Comparison of ENCODE assay signal across 1 cellular context in the genomic region with DNA sequence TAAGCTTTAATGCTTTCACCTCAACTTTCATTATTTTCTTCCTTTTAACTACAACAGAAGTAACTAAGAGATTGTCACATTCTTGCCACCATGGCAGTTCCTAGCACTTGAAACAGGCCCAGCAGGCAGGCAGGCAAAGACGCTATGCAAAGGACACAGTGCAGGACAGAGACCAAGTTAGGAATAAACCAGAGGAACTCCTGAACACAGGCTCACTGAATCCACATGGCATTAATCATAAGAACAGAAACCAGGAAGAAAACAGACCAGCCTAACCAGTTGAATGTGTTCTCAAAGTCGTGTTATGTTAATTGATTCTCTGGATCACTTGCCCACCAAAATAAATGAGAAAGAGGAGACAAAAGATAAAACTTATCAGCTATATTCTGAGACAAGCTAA.
TF ChIP-seq lines count a peak whose summit lies in the region.

No MANE protein-coding gene starts in this region.

TF ChIP-seq in H1, 55 proteins besides CTCF, POLR2A, EP300 and RAD21:
- TF ChIP-seq, protein P1, sequence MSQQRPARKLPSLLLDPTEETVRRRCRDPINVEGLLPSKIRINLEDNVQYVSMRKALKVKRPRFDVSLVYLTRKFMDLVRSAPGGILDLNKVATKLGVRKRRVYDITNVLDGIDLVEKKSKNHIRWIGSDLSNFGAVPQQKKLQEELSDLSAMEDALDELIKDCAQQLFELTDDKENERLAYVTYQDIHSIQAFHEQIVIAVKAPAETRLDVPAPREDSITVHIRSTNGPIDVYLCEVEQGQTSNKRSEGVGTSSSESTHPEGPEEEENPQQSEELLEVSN (IDR thresholded peaks at IDR 0.05), result no peak
- TF ChIP-seq CBX5 (IDR thresholded peaks at IDR 0.05; ENCODE audit: low read depth, low read length) (no peak), BRCA1 (IDR thresholded peaks at IDR 0.05; ENCODE audit: low read depth, low read length) (no peak), RFX5 (IDR thresholded peaks at IDR 0.05; ENCODE audit: borderline replicate concordance, low read depth, low read length) (no peak)
- TF ChIP-seq, protein P2, sequence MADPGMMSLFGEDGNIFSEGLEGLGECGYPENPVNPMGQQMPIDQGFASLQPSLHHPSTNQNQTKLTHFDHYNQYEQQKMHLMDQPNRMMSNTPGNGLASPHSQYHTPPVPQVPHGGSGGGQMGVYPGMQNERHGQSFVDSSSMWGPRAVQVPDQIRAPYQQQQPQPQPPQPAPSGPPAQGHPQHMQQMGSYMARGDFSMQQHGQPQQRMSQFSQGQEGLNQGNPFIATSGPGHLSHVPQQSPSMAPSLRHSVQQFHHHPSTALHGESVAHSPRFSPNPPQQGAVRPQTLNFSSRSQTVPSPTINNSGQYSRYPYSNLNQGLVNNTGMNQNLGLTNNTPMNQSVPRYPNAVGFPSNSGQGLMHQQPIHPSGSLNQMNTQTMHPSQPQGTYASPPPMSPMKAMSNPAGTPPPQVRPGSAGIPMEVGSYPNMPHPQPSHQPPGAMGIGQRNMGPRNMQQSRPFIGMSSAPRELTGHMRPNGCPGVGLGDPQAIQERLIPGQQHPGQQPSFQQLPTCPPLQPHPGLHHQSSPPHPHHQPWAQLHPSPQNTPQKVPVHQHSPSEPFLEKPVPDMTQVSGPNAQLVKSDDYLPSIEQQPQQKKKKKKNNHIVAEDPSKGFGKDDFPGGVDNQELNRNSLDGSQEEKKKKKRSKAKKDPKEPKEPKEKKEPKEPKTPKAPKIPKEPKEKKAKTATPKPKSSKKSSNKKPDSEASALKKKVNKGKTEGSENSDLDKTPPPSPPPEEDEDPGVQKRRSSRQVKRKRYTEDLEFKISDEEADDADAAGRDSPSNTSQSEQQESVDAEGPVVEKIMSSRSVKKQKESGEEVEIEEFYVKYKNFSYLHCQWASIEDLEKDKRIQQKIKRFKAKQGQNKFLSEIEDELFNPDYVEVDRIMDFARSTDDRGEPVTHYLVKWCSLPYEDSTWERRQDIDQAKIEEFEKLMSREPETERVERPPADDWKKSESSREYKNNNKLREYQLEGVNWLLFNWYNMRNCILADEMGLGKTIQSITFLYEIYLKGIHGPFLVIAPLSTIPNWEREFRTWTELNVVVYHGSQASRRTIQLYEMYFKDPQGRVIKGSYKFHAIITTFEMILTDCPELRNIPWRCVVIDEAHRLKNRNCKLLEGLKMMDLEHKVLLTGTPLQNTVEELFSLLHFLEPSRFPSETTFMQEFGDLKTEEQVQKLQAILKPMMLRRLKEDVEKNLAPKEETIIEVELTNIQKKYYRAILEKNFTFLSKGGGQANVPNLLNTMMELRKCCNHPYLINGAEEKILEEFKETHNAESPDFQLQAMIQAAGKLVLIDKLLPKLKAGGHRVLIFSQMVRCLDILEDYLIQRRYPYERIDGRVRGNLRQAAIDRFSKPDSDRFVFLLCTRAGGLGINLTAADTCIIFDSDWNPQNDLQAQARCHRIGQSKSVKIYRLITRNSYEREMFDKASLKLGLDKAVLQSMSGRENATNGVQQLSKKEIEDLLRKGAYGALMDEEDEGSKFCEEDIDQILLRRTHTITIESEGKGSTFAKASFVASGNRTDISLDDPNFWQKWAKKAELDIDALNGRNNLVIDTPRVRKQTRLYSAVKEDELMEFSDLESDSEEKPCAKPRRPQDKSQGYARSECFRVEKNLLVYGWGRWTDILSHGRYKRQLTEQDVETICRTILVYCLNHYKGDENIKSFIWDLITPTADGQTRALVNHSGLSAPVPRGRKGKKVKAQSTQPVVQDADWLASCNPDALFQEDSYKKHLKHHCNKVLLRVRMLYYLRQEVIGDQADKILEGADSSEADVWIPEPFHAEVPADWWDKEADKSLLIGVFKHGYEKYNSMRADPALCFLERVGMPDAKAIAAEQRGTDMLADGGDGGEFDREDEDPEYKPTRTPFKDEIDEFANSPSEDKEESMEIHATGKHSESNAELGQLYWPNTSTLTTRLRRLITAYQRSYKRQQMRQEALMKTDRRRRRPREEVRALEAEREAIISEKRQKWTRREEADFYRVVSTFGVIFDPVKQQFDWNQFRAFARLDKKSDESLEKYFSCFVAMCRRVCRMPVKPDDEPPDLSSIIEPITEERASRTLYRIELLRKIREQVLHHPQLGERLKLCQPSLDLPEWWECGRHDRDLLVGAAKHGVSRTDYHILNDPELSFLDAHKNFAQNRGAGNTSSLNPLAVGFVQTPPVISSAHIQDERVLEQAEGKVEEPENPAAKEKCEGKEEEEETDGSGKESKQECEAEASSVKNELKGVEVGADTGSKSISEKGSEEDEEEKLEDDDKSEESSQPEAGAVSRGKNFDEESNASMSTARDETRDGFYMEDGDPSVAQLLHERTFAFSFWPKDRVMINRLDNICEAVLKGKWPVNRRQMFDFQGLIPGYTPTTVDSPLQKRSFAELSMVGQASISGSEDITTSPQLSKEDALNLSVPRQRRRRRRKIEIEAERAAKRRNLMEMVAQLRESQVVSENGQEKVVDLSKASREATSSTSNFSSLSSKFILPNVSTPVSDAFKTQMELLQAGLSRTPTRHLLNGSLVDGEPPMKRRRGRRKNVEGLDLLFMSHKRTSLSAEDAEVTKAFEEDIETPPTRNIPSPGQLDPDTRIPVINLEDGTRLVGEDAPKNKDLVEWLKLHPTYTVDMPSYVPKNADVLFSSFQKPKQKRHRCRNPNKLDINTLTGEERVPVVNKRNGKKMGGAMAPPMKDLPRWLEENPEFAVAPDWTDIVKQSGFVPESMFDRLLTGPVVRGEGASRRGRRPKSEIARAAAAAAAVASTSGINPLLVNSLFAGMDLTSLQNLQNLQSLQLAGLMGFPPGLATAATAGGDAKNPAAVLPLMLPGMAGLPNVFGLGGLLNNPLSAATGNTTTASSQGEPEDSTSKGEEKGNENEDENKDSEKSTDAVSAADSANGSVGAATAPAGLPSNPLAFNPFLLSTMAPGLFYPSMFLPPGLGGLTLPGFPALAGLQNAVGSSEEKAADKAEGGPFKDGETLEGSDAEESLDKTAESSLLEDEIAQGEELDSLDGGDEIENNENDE (IDR thresholded peaks at IDR 0.05; ENCODE audit: insufficient replicate concordance, low read length), result no peak
